8 cellular contexts compared by ENCODE assay signal in the genomic region with DNA sequence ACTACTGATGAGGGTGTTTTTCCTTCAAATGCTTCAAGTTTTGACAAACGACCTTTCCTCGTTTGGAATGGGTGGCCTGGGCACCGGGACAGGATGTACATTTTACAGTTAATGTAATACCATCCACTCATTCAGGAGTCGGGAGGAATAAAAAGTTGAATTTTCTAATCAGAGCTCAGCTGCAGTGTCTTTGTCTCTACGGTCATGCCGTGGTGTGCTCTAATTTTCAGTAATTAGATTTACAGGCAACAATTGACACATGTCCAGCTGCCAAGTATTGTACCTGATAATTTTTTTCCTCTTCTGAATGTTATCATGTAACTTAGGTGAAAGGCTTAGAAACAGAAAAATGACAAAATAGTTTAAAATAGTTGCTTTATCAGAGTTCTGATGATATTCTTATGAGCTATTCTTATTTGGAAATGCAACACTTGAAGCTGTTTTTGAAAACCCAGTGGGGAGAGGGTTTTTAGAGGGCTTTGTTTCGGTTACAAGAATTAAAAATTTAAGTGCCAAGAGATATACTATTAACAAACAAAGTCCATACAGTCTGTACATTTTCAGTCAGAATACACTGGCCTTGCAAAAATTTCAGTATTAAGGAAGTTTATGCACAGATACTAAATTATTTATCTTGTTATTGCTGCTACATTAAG. TPM values are rescaled to one million over a fixed set of nuclear protein-coding genes. Genes with fewer than 3 reads are reported as not detected.
DNase-seq lines count a peak whose midpoint lies in the region; ATAC-seq, FAIRE-seq and TF ChIP-seq lines count a peak whose summit lies in the region.

No MANE protein-coding gene starts in this region.

- no peaks in the 10 kb centered on the region for H4K20me1 ChIP-seq in keratinocyte (ENCODE audit: control insufficient read depth, extremely low read depth, insufficient read depth, low read length)

- no peak for ATAC-seq in activated naive CD4-positive, alpha-beta T cell treated with anti-CD3 and anti-CD28 coated beads, Interleukin-2, amount 50 U/mL, for 72 hours
- ATAC-seq in T-cell (replicated peaks in 1 of 4) (no peak), upper lobe of right lung (no peak)

- H3K4me3 ChIP-seq in keratinocyte (ENCODE audit: control insufficient read depth in 2 of 3, extremely low read depth in 1 of 3, insufficient read depth in 2 of 3, low read depth in 1 of 3, low read length in 3 of 3), result peak overlapping the region; percentile 74 to 98 (median 95)
- H3K4me3 ChIP-seq in upper lobe of right lung, result peak overlapping the region; percentile 73

- H3K4me2 ChIP-seq in keratinocyte (ENCODE audit: control insufficient read depth, extremely low read depth, insufficient read depth, low read depth, low read length), result peak overlapping the region; percentile 84

- H3K27ac ChIP-seq in keratinocyte (ENCODE audit: control insufficient read depth, insufficient read depth, low read length) (peak overlapping the region; percentile 37), upper lobe of right lung (peak overlapping the region; percentile 94)

- no peaks in the 10 kb centered on the region for H3K9me3 ChIP-seq in keratinocyte (ENCODE audit: control insufficient read depth, low read depth, low read length)
- H3K9me3 ChIP-seq in upper lobe of right lung, result no peaks in the 10 kb centered on the region

- H3K36me3 Mint-ChIP-seq in activated naive CD4-positive, alpha-beta T cell treated with anti-CD3 and anti-CD28 coated beads, Interleukin-2, amount 10 ng/mL, durations not matched to agents 7 days and 5 days, result peaks cover 47% of the 10 kb centered on the region
- H3K36me3 Mint-ChIP-seq in activated naive CD4-positive, alpha-beta T cell treated with anti-CD3 and anti-CD28 coated beads, Interleukin-2, amount 50 U/mL, for 72 hours, result peaks cover 13 to 22% of the 10 kb centered on the region in 2 donors
- no peaks in the 10 kb centered on the region for H3K36me3 Mint-ChIP-seq in T-cell

- H3K4me1 ChIP-seq in keratinocyte (ENCODE audit: control insufficient read depth, extremely low read depth, insufficient read depth, low read length) (peaks cover 10% of the 10 kb centered on the region), upper lobe of right lung (no peaks in the 10 kb centered on the region)

- H3K27me3 ChIP-seq in keratinocyte (ENCODE audit: control insufficient read depth, extremely low read depth, insufficient read depth, low read length), result no peaks in the 10 kb centered on the region
- peaks cover 11% of the 10 kb centered on the region for H3K27me3 ChIP-seq in upper lobe of right lung

- no peaks in the 10 kb centered on the region for H3K9me3 Mint-ChIP-seq in activated naive CD4-positive, alpha-beta T cell treated with anti-CD3 and anti-CD28 coated beads, Interleukin-2, amount 10 ng/mL, durations not matched to agents 7 days and 5 days
- H3K9me3 Mint-ChIP-seq in activated naive CD4-positive, alpha-beta T cell treated with anti-CD3 and anti-CD28 coated beads, Interleukin-2, amount 50 U/mL, for 72 hours, result no peaks in the 10 kb centered on the region
- no peaks in the 10 kb centered on the region for H3K9me3 Mint-ChIP-seq in T-cell

- H2AFZ ChIP-seq in keratinocyte (ENCODE audit: control insufficient read depth, low read length), result peak overlapping the region; percentile 99

- H3K27ac Mint-ChIP-seq in activated naive CD4-positive, alpha-beta T cell treated with anti-CD3 and anti-CD28 coated beads, Interleukin-2, amount 10 ng/mL, durations not matched to agents 7 days and 5 days, result peak overlapping the region; percentile 96
- H3K27ac Mint-ChIP-seq in activated naive CD4-positive, alpha-beta T cell treated with anti-CD3 and anti-CD28 coated beads, Interleukin-2, amount 50 U/mL, for 72 hours, result no peak overlapping the region
- H3K27ac Mint-ChIP-seq in T-cell, result peak overlapping the region; percentile 86 to 94

- CTCF ChIA-PET in activated naive CD4-positive, alpha-beta T cell treated with anti-CD3 and anti-CD28 coated beads, Interleukin-2, amount 10 ng/mL, durations not matched to agents 7 days and 5 days (lab: Charles Lee), result interaction anchor here (0.7 kb wide), 1 partner anchor 218 kb away, joined by 3 read pairs; no protein-coding TSS in a partner anchor
- CTCF ChIA-PET in T-cell (lab: Charles Lee), result interaction anchor here (0.6 to 3.6 kb wide), 4 partner anchors 7 to 1046 kb away, joined by 4 to 26 read pairs (median 18); a partner anchor contains a TSS

- no peak for TF ChIP-seq CTCF in keratinocyte (optimal IDR thresholded peaks at IDR 0.05 in 1 of 3, IDR thresholded peaks at IDR 0.05 in 1 of 3, conservative IDR thresholded peaks at IDR 0.05 in 1 of 3; ENCODE audit: extremely low read depth in 1 of 3, insufficient read depth in 2 of 3, low read length in 3 of 3)
- TF ChIP-seq CTCF in upper lobe of right lung (IDR thresholded peaks at IDR 0.05), result no peak

- peaks cover 49% of the 10 kb centered on the region for H3K4me1 Mint-ChIP-seq in activated naive CD4-positive, alpha-beta T cell treated with anti-CD3 and anti-CD28 coated beads, Interleukin-2, amount 10 ng/mL, durations not matched to agents 7 days and 5 days
- peaks cover 26 to 34% (median 33%) of the 10 kb centered on the region in 3 donors for H3K4me1 Mint-ChIP-seq in T-cell

- peak overlapping the region; percentile 77 for H3K9ac ChIP-seq in keratinocyte (ENCODE audit: control insufficient read depth, extremely low read depth, insufficient read depth, low read length)

- H3K4me3 Mint-ChIP-seq in activated naive CD4-positive, alpha-beta T cell treated with anti-CD3 and anti-CD28 coated beads, Interleukin-2, amount 10 ng/mL, durations not matched to agents 7 days and 5 days, result peak overlapping the region; percentile 94
- H3K4me3 Mint-ChIP-seq in T-cell, result peak overlapping the region; percentile 96 to 98 (median 96)

- no peaks in the 10 kb centered on the region for H3K9me1 ChIP-seq in keratinocyte (ENCODE audit: control insufficient read depth, extremely low read depth, insufficient read depth, low read length)

- POLR2A ChIA-PET in T-cell (lab: Charles Lee), result interaction anchor here (2.1 to 3.1 kb wide), 2 partner anchors 11 kb away, joined by 7 to 23 read pairs; a partner anchor contains a TSS

- no peak for FAIRE-seq in keratinocyte (lab: Jason Lieb, UNC)

- dilution Hi-C loops in keratinocyte (cut with MboI; ENCODE audit: extremely low pct_ligation_motif_present, low sequenced_read_pairs), result no loop called here

- H3K36me3 ChIP-seq in keratinocyte (ENCODE audit: control insufficient read depth in 2 of 2, extremely low read depth in 1 of 2, insufficient read depth in 2 of 2, low read length in 2 of 2) (no peaks in the 10 kb centered on the region), upper lobe of right lung (no peaks in the 10 kb centered on the region)

- intact Hi-C loops in upper lobe of right lung (cut with DNase I), result no loop called here

- peaks cover 4% of the 10 kb centered on the region for H3K27me3 Mint-ChIP-seq in activated naive CD4-positive, alpha-beta T cell treated with anti-CD3 and anti-CD28 coated beads, Interleukin-2, amount 10 ng/mL, durations not matched to agents 7 days and 5 days
- H3K27me3 Mint-ChIP-seq in T-cell, result peaks cover 0 to 13% of the 10 kb centered on the region in 2 donors

- no peak for DNase-seq in activated naive CD4-positive, alpha-beta T cell treated with anti-CD3 and anti-CD28 coated beads, Interleukin-2, amount 10 ng/mL, durations not matched to agents 7 days and 5 days
- no peak for DNase-seq in activated naive CD4-positive, alpha-beta T cell treated with anti-CD3 and anti-CD28 coated beads, Interleukin-2, amount 50 U/mL, for 72 hours (ENCODE audit: low spot score in 2 of 2)
- no peak for DNase-seq in T-cell
- no peak for DNase-seq in keratinocyte (ENCODE audit: low read depth, low spot score)
- DNase-seq in upper lobe of right lung, result no peak
- no peak for DNase-seq in SKM-1 treated with dmso at 0.1 percent for 144 hours (lab: John Stamatoyannopoulos, UW; ENCODE audit: unreplicated experiment)
- no peak for DNase-seq in SW 1271 (lab: John Stamatoyannopoulos, UW)
- DNase-seq in activated CD4-positive, alpha-beta T cell treated with anti-CD3 and anti-CD28 coated beads for 4 hours, result no peak

- peaks cover 4% of the 10 kb centered on the region for H3K79me2 ChIP-seq in keratinocyte (ENCODE audit: control insufficient read depth, insufficient read depth, low read length)

RNA-seq across cellular contexts. Expression of a gene that starts 1.0 kb away (rescaled TPM):
- 1 to 10 TPM; 5.6 to 10.0 TPM for total RNA-seq in activated naive CD4-positive, alpha-beta T cell treated with anti-CD3 and anti-CD28 coated beads, Interleukin-2, amount 50 U/mL, for 72 hours
- 1 to 10 TPM; 3.2 to 7.1 (median 5.0) TPM for total RNA-seq in T-cell
- polyA plus RNA-seq in keratinocyte, result 0.31 to 1.9 TPM (median 1.3 TPM) in 3 replicates
- 0.22 TPM for polyA plus RNA-seq in keratinocyte (2011; ENCODE audit: low read depth)
- polyA plus RNA-seq in keratinocyte (2011; cell fraction: cytosol; rRNA removed), result 0.39 and 0.49 TPM in 2 replicates
- 0.24 and 0.32 TPM in 2 replicates for polyA plus RNA-seq in keratinocyte (2011; cell fraction: nucleus; rRNA removed)
- polyA plus RNA-seq in keratinocyte (2012; ENCODE audit: low replicate concordance), result 0.56 and 1.7 TPM in 2 replicates
- polyA minus RNA-seq in keratinocyte, result 0.49 to 1.2 TPM in 2 of 3 replicates, not detected in the other
- 2.1 TPM for polyA minus RNA-seq in keratinocyte (2011; cell fraction: cytosol; rRNA and poly(A)+ RNA removed)
- polyA minus RNA-seq in keratinocyte (2011; cell fraction: nucleus; rRNA and poly(A)+ RNA removed), result 0.31 and 0.32 TPM in 2 replicates
- 9.6 TPM for total RNA-seq in upper lobe of right lung

RNA-seq across cellular contexts. Expression of a gene that starts 11.0 kb away (rescaled TPM):
- total RNA-seq in activated naive CD4-positive, alpha-beta T cell treated with anti-CD3 and anti-CD28 coated beads, Interleukin-2, amount 50 U/mL, for 72 hours, result 100 to 1,000 TPM in 1 of 2 donors, 10 to 100 TPM in 1; 58.1 to 101 TPM
- 10 to 100 TPM; 34.6 to 57.8 (median 35.5) TPM for total RNA-seq in T-cell
- polyA plus RNA-seq in keratinocyte, result 18.6 to 33.1 TPM (median 21.1 TPM) in 3 replicates
- polyA plus RNA-seq in keratinocyte (2011; ENCODE audit: low read depth), result 45.0 TPM
- 23.1 and 33.9 TPM in 2 replicates for polyA plus RNA-seq in keratinocyte (2011; cell fraction: cytosol; rRNA removed)
- 16.0 and 18.3 TPM in 2 replicates for polyA plus RNA-seq in keratinocyte (2011; cell fraction: nucleus; rRNA removed)
- 37.6 and 45.9 TPM in 2 replicates for polyA plus RNA-seq in keratinocyte (2012; ENCODE audit: low replicate concordance)
- 5.6 to 62.2 TPM (median 23.3 TPM) in 3 replicates for polyA minus RNA-seq in keratinocyte
- polyA minus RNA-seq in keratinocyte (2011; cell fraction: cytosol; rRNA and poly(A)+ RNA removed), result 12.7 TPM
- 16.0 and 44.8 TPM in 2 replicates for polyA minus RNA-seq in keratinocyte (2011; cell fraction: nucleus; rRNA and poly(A)+ RNA removed)
- total RNA-seq in upper lobe of right lung, result 46.4 TPM

Comparison
In these comparisons a context has a peak if more than half of its experiments do, and no peak if none do; other contexts are left out.
1. H3K27ac Mint-ChIP-seq: peak in activated naive CD4-positive, alpha-beta T cell treated with anti-CD3 and anti-CD28 coated beads, Interleukin-2, amount 10 ng/mL, durations not matched to agents 7 days and 5 days (single experiment) and T-cell (2 of 2); none in activated naive CD4-positive, alpha-beta T cell treated with anti-CD3 and anti-CD28 coated beads, Interleukin-2, amount 50 U/mL, for 72 hours (0 of 2).